In the genomic region with DNA sequence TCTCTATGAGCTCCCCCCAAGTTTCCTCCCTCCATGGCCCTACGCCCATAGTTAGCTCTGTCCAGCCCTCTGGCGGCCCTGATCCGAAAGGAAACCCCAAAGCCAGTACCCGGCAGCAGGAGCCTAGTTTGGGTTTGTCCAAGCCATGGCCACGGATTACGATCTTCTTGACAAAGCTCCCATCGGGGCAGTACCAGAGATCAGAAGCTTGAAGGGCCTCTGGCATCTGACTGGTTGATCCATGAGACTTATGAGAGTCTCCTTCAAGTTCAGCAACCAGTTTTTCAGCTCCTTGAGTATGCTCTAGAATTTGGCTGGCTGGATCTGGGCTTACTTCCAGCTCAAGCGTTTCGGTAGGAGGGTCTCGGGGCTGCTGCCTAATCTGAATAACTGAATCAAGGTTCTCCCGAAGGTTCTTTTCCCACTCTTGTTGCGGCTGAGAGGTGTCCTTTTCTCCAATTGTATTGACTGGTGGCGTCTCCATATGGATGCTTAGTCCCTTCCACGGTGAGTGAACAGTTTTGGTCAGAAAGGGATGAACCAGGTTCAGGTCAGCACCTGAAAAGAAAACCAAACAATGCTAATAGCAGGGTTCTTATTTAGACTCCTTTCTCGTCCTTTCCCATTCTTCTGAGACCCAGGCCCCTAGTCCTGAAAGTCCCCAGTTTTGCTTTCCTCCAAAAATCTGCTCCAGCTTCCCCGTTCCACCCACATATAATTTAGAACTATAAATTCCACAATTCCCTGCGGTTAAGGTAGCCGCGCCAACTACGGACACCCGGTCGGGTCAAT, we compare ENCODE assay signal across 1 cellular context.
TF ChIP-seq lines count a peak whose summit lies in the region.

No MANE protein-coding gene starts in this region.

TF ChIP-seq in GM12878, 131 proteins besides CTCF, POLR2A, EP300 and RAD21 (continued from another document):
- no peak for TF ChIP-seq MTA3 (IDR thresholded peaks at IDR 0.05; ENCODE audit: borderline replicate concordance, low read length)
- no peak for TF ChIP-seq GABPA (IDR thresholded peaks at IDR 0.05; ENCODE audit: low read depth)
- no peak for TF ChIP-seq BMI1 (IDR thresholded peaks at IDR 0.05; ENCODE audit: borderline replicate concordance)
- no peak for TF ChIP-seq IRF3 (IDR thresholded peaks at IDR 0.05)
- TF ChIP-seq RELA (IDR thresholded peaks at IDR 0.05; ENCODE audit: borderline replicate concordance, partially characterized antibody), result no peak
- TF ChIP-seq CHD2 (IDR thresholded peaks at IDR 0.05; ENCODE audit: borderline replicate concordance, low read depth, low read length), result no peak
- TF ChIP-seq ZNF217 (IDR thresholded peaks at IDR 0.05), result no peak
- no peak for TF ChIP-seq TARDBP (IDR thresholded peaks at IDR 0.05; ENCODE audit: borderline replicate concordance)
- TF ChIP-seq EGR1 (IDR thresholded peaks at IDR 0.05; ENCODE audit: borderline replicate concordance in 1 of 2, low read depth in 2 of 2, low read length in 2 of 2), result peak in 1 of 2 experiments; percentile 29; a peak in 1 of 3 replicates
